ENCODE assay signal across 9 cellular contexts in genomic region chr6:36596359-36596758, GRCh38. TPM values are rescaled to one million over a fixed set of nuclear protein-coding genes. Genes with fewer than 3 reads are reported as not detected.
DNase-seq lines count a peak whose midpoint lies in the region; ATAC-seq and TF ChIP-seq lines count a peak whose summit lies in the region.
"Had no signal": no experiment of that assay in that cellular context is flagged by ENCODE, and none has a peak within 500 bp of the region (broad histone marks: within the 10 kb centered on the region; RNA-seq: fewer than 3 reads in every experiment).

No MANE protein-coding gene starts in this region.

- H3K9me2 ChIP-seq in DOHH2 (replicated peaks; ENCODE audit: control insufficient read depth, low read length) = no peaks in the 10 kb centered on the region

- H3K27me3 ChIP-seq in DOHH2 (ENCODE audit: control insufficient read depth, low read length) = no peaks in the 10 kb centered on the region
- H3K27me3 ChIP-seq in NT2/D1 (ENCODE audit: insufficient read depth, insufficient read length) = no peaks in the 10 kb centered on the region
- H3K27me3 ChIP-seq in endodermal cell (ENCODE audit: control insufficient read depth, insufficient read depth, low read length, poor library complexity, severe bottlenecking) = no peaks in the 10 kb centered on the region
- no peaks in the 10 kb centered on the region for H3K27me3 ChIP-seq in neutrophil

- peaks cover 65% of the 10 kb centered on the region for H4K20me1 ChIP-seq in DOHH2 (ENCODE audit: control insufficient read depth, insufficient read depth, low read depth, low read length)

- 0% methylated on average over 2 to 3 of the region's 5 CpGs for WGBS in endodermal cell (ENCODE audit: insufficient coverage in 1 of 2, insufficient read length in 1 of 2), 2 experiments

- H3K9me3 ChIP-seq in DOHH2 (ENCODE audit: control insufficient read depth, insufficient read depth, low read length) = no peaks in the 10 kb centered on the region
- H3K9me3 ChIP-seq in NT2/D1 (ENCODE audit: insufficient read depth, low read length) = no peaks in the 10 kb centered on the region
- no peaks in the 10 kb centered on the region for H3K9me3 ChIP-seq in endodermal cell (ENCODE audit: control insufficient read depth, low read length)
- no peaks in the 10 kb centered on the region for H3K9me3 ChIP-seq in neutrophil

- H3K27me3 Mint-ChIP-seq in endodermal cell (ENCODE audit: insufficient read depth) = no peaks in the 10 kb centered on the region

- H3K4me3 Mint-ChIP-seq in endodermal cell = peak overlapping the region; percentile 91

- no peak for ATAC-seq in GM19452 (IDR thresholded peaks at IDR 0.05; ENCODE audit: unreplicated experiment)

- H3K4me3 ChIP-seq in DOHH2 (ENCODE audit: low read length) = peak overlapping the region; percentile 95
- H3K4me3 ChIP-seq in NT2/D1 (ENCODE audit: insufficient read length, low read depth) = peak overlapping the region; percentile 82
- peak overlapping the region; percentile 96 for H3K4me3 ChIP-seq in endodermal cell (ENCODE audit: low read length)
- peak overlapping the region; percentile 87 to 97 for H3K4me3 ChIP-seq in neutrophil (ENCODE audit: low read depth in 1 of 2, low read length in 1 of 2)

- peaks cover 64% of the 10 kb centered on the region for H3K4me1 ChIP-seq in DOHH2 (ENCODE audit: control insufficient read depth, low read length)
- H3K4me1 ChIP-seq in NT2/D1 (ENCODE audit: insufficient read depth, insufficient read length) = peaks cover 8% of the 10 kb centered on the region
- peaks cover 5% of the 10 kb centered on the region for H3K4me1 ChIP-seq in endodermal cell (ENCODE audit: control insufficient read depth, insufficient read depth, low read length)
- H3K4me1 ChIP-seq in neutrophil (ENCODE audit: control insufficient read depth in 1 of 2, insufficient read depth in 1 of 2, low read depth in 1 of 2, low read length in 1 of 2) = peaks cover 42 to 62% of the 10 kb centered on the region in 2 experiments

- H3K27ac ChIP-seq in DOHH2 (ENCODE audit: low read depth, low read length) = peak overlapping the region; percentile 99
- peak overlapping the region; percentile 48 for H3K27ac ChIP-seq in endodermal cell (ENCODE audit: low read depth, low read length)
- peak overlapping the region; percentile 96 for H3K27ac ChIP-seq in neutrophil

- TF ChIP-seq CTCF in DOHH2 (IDR thresholded peaks at IDR 0.05; ENCODE audit: low read depth, low read length, poor library complexity, severe bottlenecking) = no peak
- TF ChIP-seq CTCF in endodermal cell (conservative IDR thresholded peaks at IDR 0.05) = no peak
- TF ChIP-seq CTCF in neutrophil (IDR thresholded peaks at IDR 0.05) = no peak

- H3K9ac ChIP-seq in NT2/D1 (ENCODE audit: insufficient read length, low read depth) = peak overlapping the region; percentile 96
- peak overlapping the region; percentile 100 for H3K9ac ChIP-seq in endodermal cell (ENCODE audit: extremely low read depth, low read length, poor library complexity, severe bottlenecking)

- H3K4me1 Mint-ChIP-seq in endodermal cell = peaks cover 28% of the 10 kb centered on the region

- DNase-seq in NT2/D1 (ENCODE audit: low read depth, low spot score) (no peak), endodermal cell (no peak), NCI-H526 treated with DMSO at 0.1 percent for 48 hours (lab: John Stamatoyannopoulos, UW) (no peak), NCI-H1105 treated with DMSO at 0.1 percent for 48 hours (lab: John Stamatoyannopoulos, UW) (no peak), ecto neural progenitor cell (ENCODE audit: low spot score) (no peak)
- DNase-seq: NCI-H1417 treated with DMSO at 0.1 percent for 48 hours had no signal

- H3K4me2 ChIP-seq in DOHH2 (ENCODE audit: low read length) = peak overlapping the region; percentile 89

- peaks cover 72% of the 10 kb centered on the region for H3K36me3 ChIP-seq in DOHH2 (ENCODE audit: control insufficient read depth, low read length)
- H3K36me3 ChIP-seq in NT2/D1 (ENCODE audit: insufficient read depth, insufficient read length, low read length) = peaks cover 65% of the 10 kb centered on the region
- H3K36me3 ChIP-seq in endodermal cell (ENCODE audit: control insufficient read depth, insufficient read depth, low read length) = peaks cover 65% of the 10 kb centered on the region
- H3K36me3 ChIP-seq in neutrophil = peaks cover 48% of the 10 kb centered on the region

- peaks cover 69% of the 10 kb centered on the region for H3K36me3 Mint-ChIP-seq in endodermal cell (ENCODE audit: low read depth)

- peaks cover 2% of the 10 kb centered on the region for H3K9me3 Mint-ChIP-seq in endodermal cell

- H3K79me2 ChIP-seq in DOHH2 (ENCODE audit: control insufficient read depth, low read length) = peaks cover 72% of the 10 kb centered on the region

- peaks cover 89% of the 10 kb centered on the region for H3F3A ChIP-seq in DOHH2 (ENCODE audit: control insufficient read depth, insufficient read depth)

- H3K27ac Mint-ChIP-seq in endodermal cell = peak overlapping the region; percentile 100

RNA-seq across cellular contexts. Expression of gene SRSF3, which starts 2.2 kb away (rescaled TPM):
- 100 to 1,000 TPM; 493 to 536 TPM for total RNA-seq in endodermal cell
- polyA plus RNA-seq in endodermal cell (2013, experiment 1 of 2) = 582 TPM
- polyA plus RNA-seq in endodermal cell (2013, experiment 2 of 2) = 506 TPM

RNA-seq across cellular contexts. Expression of gene STK38, which starts 49.1 kb away (rescaled TPM):
- 10 to 100 TPM; 35.2 to 38.3 TPM for total RNA-seq in endodermal cell
- 29.6 TPM for polyA plus RNA-seq in endodermal cell (2013, experiment 1 of 2)
- 28.6 TPM for polyA plus RNA-seq in endodermal cell (2013, experiment 2 of 2)

Comparison
In these comparisons a context has a peak if more than half of its experiments do, and no peak if none do; other contexts are left out.
1. H3K27ac ChIP-seq: peak in every context shown above with its lines; median percentile 99 in DOHH2; 96 in neutrophil; 48 in endodermal cell.